19 cellular contexts compared by ENCODE assay signal in genomic region chr1:107895403-107896181, GRCh38.
DNase-seq lines count a peak whose midpoint lies in the region; ATAC-seq and TF ChIP-seq lines count a peak whose summit lies in the region.
"Had no signal": no experiment of that assay in that cellular context is flagged by ENCODE, and none has a peak within 500 bp of the region (broad histone marks: within the 10 kb centered on the region; RNA-seq: fewer than 3 reads in every experiment).

No MANE protein-coding gene starts in this region.

- no peak overlapping the region for H3K9ac ChIP-seq in H9 (ENCODE audit: extremely low read depth, insufficient read length, low read length)

- H3K79me2 ChIP-seq in H9 (ENCODE audit: insufficient read depth, low read length) = no peaks in the 10 kb centered on the region

- H3T11ph ChIP-seq in H9 (ENCODE audit: low read length) = no peak overlapping the region

- no peak overlapping the region for H3K4me3 ChIP-seq in NB4 (ENCODE audit: low read depth, low read length)
- H3K4me3 ChIP-seq in esophagus muscularis mucosa = no peak overlapping the region

- H3K4ac ChIP-seq in H9 (ENCODE audit: low read depth, low read length) = no peak overlapping the region

- TF ChIP-seq POLR2A in NB4 (IDR thresholded peaks at IDR 0.05; ENCODE audit: extremely low read depth, insufficient read length) = no peak
- no peak for TF ChIP-seq POLR2A in esophagus muscularis mucosa (IDR thresholded peaks at IDR 0.05; ENCODE audit: low read depth)

- peaks cover 2% of the 10 kb centered on the region; the same call in 1 of the 2 replicates for H3K4me1 ChIP-seq in H9 (ENCODE audit: insufficient read depth, low read length)
- peaks cover 0 to 4% (median 0%) of the 10 kb centered on the region in 4 donors for H3K4me1 ChIP-seq in esophagus muscularis mucosa

- H3K9me3 ChIP-seq in H9 (ENCODE audit: control insufficient read depth, low read depth, low read length) = no peaks in the 10 kb centered on the region
- H3K9me3 ChIP-seq in esophagus muscularis mucosa = no peaks in the 10 kb centered on the region

- H3K36me3 ChIP-seq in esophagus muscularis mucosa = no peaks in the 10 kb centered on the region

- no peak overlapping the region for H3K14ac ChIP-seq in H9 (ENCODE audit: insufficient read depth, low read length)

- H3K27ac ChIP-seq in H9 (ENCODE audit: insufficient read length, low read depth, low read length) (no peak overlapping the region), esophagus muscularis mucosa (replicated peaks in 1 of 4) (no peak overlapping the region)
- H3K27ac ChIP-seq: C4-2B had no signal

- H3K27me3 ChIP-seq in H9 (ENCODE audit: insufficient read depth, low read length) (no peaks in the 10 kb centered on the region), esophagus muscularis mucosa (no peaks in the 10 kb centered on the region)

- no peaks in the 10 kb centered on the region for H3K9me3 Mint-ChIP-seq in stimulated activated memory B cell treated with anti-CD40 and anti-IgM and Interleukin-4, amounts not matched to agents 10 μg/mL and 1 μg/mL and 100 μg/mL, for 72 hours
- peaks cover 7 to 10% of the 10 kb centered on the region in 2 experiments for H3K9me3 Mint-ChIP-seq in H9
- H3K9me3 Mint-ChIP-seq: type B pancreatic cell had no signal

- H3K79me1 ChIP-seq in H9 (ENCODE audit: insufficient read depth, low read depth, low read length, poor library complexity, severe bottlenecking) = peaks cover 3% of the 10 kb centered on the region

- ATAC-seq in stimulated activated memory B cell treated with anti-CD40 and anti-IgM and Interleukin-4, amounts not matched to agents 10 μg/mL and 1 μg/mL and 100 μg/mL, for 72 hours = no peak

- H2AK5ac ChIP-seq in H9 (ENCODE audit: insufficient read length, low read length) = no peak overlapping the region

- H2BK15ac ChIP-seq in H9 (ENCODE audit: low read depth, low read length) = no peak overlapping the region

- no peaks in the 10 kb centered on the region for H3K27me3 Mint-ChIP-seq in stimulated activated memory B cell treated with anti-CD40 and anti-IgM and Interleukin-4, amounts not matched to agents 10 μg/mL and 1 μg/mL and 100 μg/mL, for 72 hours
- peaks cover 1% of the 10 kb centered on the region; the same call in 1 of the 2 replicates for H3K27me3 Mint-ChIP-seq in H9 (ENCODE audit: low read depth)
- H3K27me3 Mint-ChIP-seq: type B pancreatic cell had no signal

- no peak overlapping the region for H3K23ac ChIP-seq in H9 (ENCODE audit: insufficient read length, low read depth, low read length)

- WGBS in H9 (ENCODE audit: extremely low coverage, insufficient read length, low lambda C conversion rate) = no CpG with 5 or more reads among the region's 3 CpGs
- WGBS in esophagus muscularis mucosa = 90% methylated on average over 3 of the region's 3 CpGs

- H3K4me1 Mint-ChIP-seq in stimulated activated memory B cell treated with anti-CD40 and anti-IgM and Interleukin-4, amounts not matched to agents 10 μg/mL and 1 μg/mL and 100 μg/mL, for 72 hours = peaks cover 69% of the 10 kb centered on the region
- H3K4me1 Mint-ChIP-seq in H9 = peaks cover 11 to 17% of the 10 kb centered on the region in 2 experiments

- no peak for TF ChIP-seq EP300 in esophagus muscularis mucosa (IDR thresholded peaks at IDR 0.05)

- H3K36me3 Mint-ChIP-seq in stimulated activated memory B cell treated with anti-CD40 and anti-IgM and Interleukin-4, amounts not matched to agents 10 μg/mL and 1 μg/mL and 100 μg/mL, for 72 hours = peaks cover 10% of the 10 kb centered on the region
- peaks cover 6 to 15% (median 14%) of the 10 kb centered on the region in 3 experiments for H3K36me3 Mint-ChIP-seq in H9 (ENCODE audit: insufficient read depth in 1 of 3, low read depth in 3 of 3)
- H3K36me3 Mint-ChIP-seq: type B pancreatic cell had no signal

- TF ChIP-seq CTCF in NB4 (IDR thresholded peaks at IDR 0.05; ENCODE audit: low read depth, low read length) (no peak), H9 (conservative IDR thresholded peaks at IDR 0.05) (no peak), esophagus muscularis mucosa (IDR thresholded peaks at IDR 0.05) (no peak)

- no peak overlapping the region for H4K8ac ChIP-seq in H9 (replicated peaks; ENCODE audit: insufficient read length, low read depth, low read length)

- no peak overlapping the region for H2BK20ac ChIP-seq in H9 (ENCODE audit: low read depth, low read length, poor library complexity, severe bottlenecking)

- no peak overlapping the region for H2BK12ac ChIP-seq in H9 (ENCODE audit: insufficient read length, low read depth, low read length)

- no peak overlapping the region for H2AFZ ChIP-seq in H9 (ENCODE audit: low read length)

- H3K4me3 Mint-ChIP-seq in stimulated activated memory B cell treated with anti-CD40 and anti-IgM and Interleukin-4, amounts not matched to agents 10 μg/mL and 1 μg/mL and 100 μg/mL, for 72 hours = no peak overlapping the region
- H3K4me3 Mint-ChIP-seq in H9 = no peak overlapping the region
- H3K4me3 Mint-ChIP-seq: type B pancreatic cell had no signal

- no peak overlapping the region for H3K56ac ChIP-seq in H9 (ENCODE audit: insufficient read length, low read depth, low read length)

- H3K23me2 ChIP-seq in H9 (ENCODE audit: insufficient read length, low read depth, low read length, poor library complexity, severe bottlenecking) = no peaks in the 10 kb centered on the region

- intact Hi-C loops in esophagus muscularis mucosa (cut with DNase I) = no loop called here

- no peak overlapping the region for H4K5ac ChIP-seq in H9 (ENCODE audit: insufficient read length, low read depth, low read length)

- no peak overlapping the region for H2BK5ac ChIP-seq in H9 (ENCODE audit: insufficient read length, low read length)

- peak overlapping the region; percentile 82 for H3K27ac Mint-ChIP-seq in stimulated activated memory B cell treated with anti-CD40 and anti-IgM and Interleukin-4, amounts not matched to agents 10 μg/mL and 1 μg/mL and 100 μg/mL, for 72 hours
- H3K27ac Mint-ChIP-seq in H9 = no peak overlapping the region
- H3K27ac Mint-ChIP-seq: type B pancreatic cell had no signal

- H2BK120ac ChIP-seq in H9 (ENCODE audit: low read depth, low read length, poor library complexity, severe bottlenecking) = no peak overlapping the region

- no peaks in the 10 kb centered on the region for H4K20me1 ChIP-seq in H9 (ENCODE audit: control insufficient read depth, insufficient read depth, insufficient read length)

- H4K91ac ChIP-seq in H9 (ENCODE audit: insufficient read length, low read depth, low read length) = no peak overlapping the region

- no peak overlapping the region for H3K4me2 ChIP-seq in H9 (ENCODE audit: insufficient read depth, insufficient read length, low read length)

- DNase-seq in NCI-H526 (lab: John Stamatoyannopoulos, UW) (peak; percentile 6 to 28), NCI-H526 treated with DMSO at 0.1 percent for 48 hours (lab: John Stamatoyannopoulos, UW) (no peak), NB4 (ENCODE audit: low read depth) (peak; percentile 25), dermis blood vessel endothelial cell (peak; percentile 53), H9 (no peak), esophagus muscularis mucosa (ENCODE audit: extremely low spot score) (no peak), kidney glomerular epithelial cell (lab: John Stamatoyannopoulos, UW) (no peak)
- DNase-seq: 8988T; amniotic stem cell; central memory CD4-positive, alpha-beta T cell; DMS79; effector memory CD4-positive, alpha-beta T cell; head of caudate nucleus; MV-4-11; NCI-H82; stimulated activated CD4-positive, alpha-beta T cell treated with anti-CD3 and anti-CD28 coated beads, Interleukin-12 subunit alpha, Interleukin-12 subunit beta, amount 100 ng/mL, for 4 hours had no signal

- H3K18ac ChIP-seq in H9 (ENCODE audit: insufficient read length, low read depth, low read length) = no peak overlapping the region

Comparison
In these comparisons a context has a peak if more than half of its experiments do, and no peak if none do; other contexts are left out.
1. DNase-seq: peak in NCI-H526 (2 of 2), NB4 (single experiment) and dermis blood vessel endothelial cell (single experiment); none in NCI-H526 treated with DMSO at 0.1 percent for 48 hours (single experiment), H9 (single experiment), esophagus muscularis mucosa (single experiment) and kidney glomerular epithelial cell (single experiment).